In genomic region chr16:71845639-71846431, GRCh38 we compare ENCODE assay signal across 8 cellular contexts. TPM values are rescaled to one million over a fixed set of nuclear protein-coding genes. Genes with fewer than 3 reads are reported as not detected.
A peak's percentile ranks its signal among the peaks of the same experiment; 100 is the strongest.
DNase-seq lines count a peak whose midpoint lies in the region; ATAC-seq, FAIRE-seq and TF ChIP-seq lines count a peak whose summit lies in the region.

Gene ATXN1L (plus strand): TSS chr16:71845976. CDS start chr16:71849741, 3,765 bp downstream.

- BruUV-seq in OCI-LY7 (replicated peaks; lab: Mats Ljungman, UMichigan) = TSS peak; percentile 72

- no peak for TF ChIP-seq CTCF in D721Med (IDR thresholded peaks at IDR 0.05; ENCODE audit: insufficient read depth, missing control alignments)
- TF ChIP-seq CTCF in OCI-LY7 (conservative IDR thresholded peaks at IDR 0.05; ENCODE audit: low read length) = no peak
- TF ChIP-seq CTCF in epithelial cell of proximal tubule (conservative IDR thresholded peaks at IDR 0.05; ENCODE audit: low read depth, low read length) = no peak

- no peaks in the 10 kb centered on the region for H3K9me3 ChIP-seq in HUES6 (ENCODE audit: control insufficient read depth, insufficient read depth, low read depth, low read length)
- no peaks in the 10 kb centered on the region for H3K9me3 ChIP-seq in OCI-LY7 (ENCODE audit: low read length)

- H3K4me3 ChIP-seq in HUES6 (ENCODE audit: low read depth, low read length) (peak within 1 kb of the TSS; percentile 95), OCI-LY7 (ENCODE audit: low read depth, low read length, poor library complexity, severe bottlenecking) (peak within 1 kb of the TSS; percentile 89), epithelial cell of proximal tubule (ENCODE audit: low read depth, low read length) (peak within 1 kb of the TSS; percentile 79)

- H3K4me1 ChIP-seq in HUES6 (ENCODE audit: control insufficient read depth, insufficient read depth, low read length) (peaks cover 5% of the 10 kb centered on the region; the same call in 1 of the 2 replicates), OCI-LY7 (ENCODE audit: insufficient read depth, low read length, poor library complexity, severe bottlenecking) (peaks cover 32% of the 10 kb centered on the region)

- no peaks in the 10 kb centered on the region for H4K20me1 ChIP-seq in OCI-LY7 (ENCODE audit: insufficient read depth, low read length)

- peak; percentile 65 for DNase-seq in D721Med (ENCODE audit: insufficient read length, low spot score)
- peak; percentile 94 for DNase-seq in OCI-LY7 (ENCODE audit: low spot score)
- peak; percentile 95 for DNase-seq in activated T-cell treated with anti-CD3 and anti-CD28 coated beads for 4 hours
- no peak for DNase-seq in epithelial cell of proximal tubule (ENCODE audit: low read depth)
- DNase-seq in mucosa of gallbladder (ENCODE audit: low spot score) = peak; percentile 90
- peak; percentile 85 for DNase-seq in stimulated activated CD8-positive, alpha-beta memory T cell treated with anti-CD3 and anti-CD28 coated beads, Interleukin-4, amount 100 ng/mL, for 24 hours (ENCODE audit: low read depth)

- no peaks in the 10 kb centered on the region for H3K9me2 ChIP-seq in OCI-LY7 (ENCODE audit: insufficient read depth, low read length)

- CTCF ChIA-PET in OCI-LY7 (lab: Charles Lee; ENCODE audit: unreplicated experiment) = no interaction called here

- peak within 1 kb of the TSS; percentile 83 for H3K4me2 ChIP-seq in OCI-LY7 (ENCODE audit: low read length)

- H3K79me2 ChIP-seq in OCI-LY7 (ENCODE audit: insufficient read depth, low read depth, low read length) = peaks cover 18% of the 10 kb centered on the region; the same call in 1 of the 2 replicates

- no peak for FAIRE-seq in D721Med (lab: Jason Lieb, UNC)

- no peaks in the 10 kb centered on the region for H3K27me3 ChIP-seq in HUES6 (ENCODE audit: control insufficient read depth, insufficient read depth, low read length)

- ATAC-seq in GM21447 (IDR thresholded peaks at IDR 0.05; ENCODE audit: unreplicated experiment) = peak; percentile 61

- peak within 1 kb of the TSS; percentile 87 for H3K27ac ChIP-seq in HUES6 (ENCODE audit: low read depth, low read length)
- peak within 1 kb of the TSS; percentile 18 for H3K27ac ChIP-seq in OCI-LY7 (ENCODE audit: low read depth, low read length, poor library complexity, severe bottlenecking)

- POLR2A ChIA-PET in OCI-LY7 (lab: Charles Lee) = interaction anchor here (0.7 to 0.8 kb wide), 2 partner anchors 39 to 118 kb away, joined by 3 read pairs; no protein-coding TSS in a partner anchor

- H3K36me3 ChIP-seq in HUES6 (ENCODE audit: control insufficient read depth, insufficient read depth, low read length) (peaks cover 31% of the 10 kb centered on the region), OCI-LY7 (ENCODE audit: insufficient read depth, low read length) (peaks cover 28% of the 10 kb centered on the region)

- intact Hi-C loops in OCI-LY7 (cut with micrococcal nuclease; ENCODE audit: unreplicated experiment) = loop anchor here (2.0 to 5.0 kb wide), 3 partner anchors 37 to 246 kb away; partner anchors contain the start of genes DHX38 and TXNL4B

- H2AFZ ChIP-seq in OCI-LY7 (ENCODE audit: low read length) = peak within 1 kb of the TSS; percentile 85

- peak within 1 kb of the TSS; percentile 87 for H3K9ac ChIP-seq in HUES6 (ENCODE audit: low read length)

RNA-seq across cellular contexts. Expression of gene ATXN1L, which starts in this region (rescaled TPM):
- total RNA-seq in OCI-LY7 (2014; rRNA removed; shearing (Covaris generic)) = 12.5 and 12.8 TPM in 2 replicates
- total RNA-seq in OCI-LY7 (2022) (19.5 and 19.9 TPM in 2 replicates), epithelial cell of proximal tubule (9.5 and 12.2 TPM in 2 replicates), mucosa of gallbladder (30.0 TPM)
